Comparison of ENCODE assay signal across 8 cellular contexts in the genomic region with DNA sequence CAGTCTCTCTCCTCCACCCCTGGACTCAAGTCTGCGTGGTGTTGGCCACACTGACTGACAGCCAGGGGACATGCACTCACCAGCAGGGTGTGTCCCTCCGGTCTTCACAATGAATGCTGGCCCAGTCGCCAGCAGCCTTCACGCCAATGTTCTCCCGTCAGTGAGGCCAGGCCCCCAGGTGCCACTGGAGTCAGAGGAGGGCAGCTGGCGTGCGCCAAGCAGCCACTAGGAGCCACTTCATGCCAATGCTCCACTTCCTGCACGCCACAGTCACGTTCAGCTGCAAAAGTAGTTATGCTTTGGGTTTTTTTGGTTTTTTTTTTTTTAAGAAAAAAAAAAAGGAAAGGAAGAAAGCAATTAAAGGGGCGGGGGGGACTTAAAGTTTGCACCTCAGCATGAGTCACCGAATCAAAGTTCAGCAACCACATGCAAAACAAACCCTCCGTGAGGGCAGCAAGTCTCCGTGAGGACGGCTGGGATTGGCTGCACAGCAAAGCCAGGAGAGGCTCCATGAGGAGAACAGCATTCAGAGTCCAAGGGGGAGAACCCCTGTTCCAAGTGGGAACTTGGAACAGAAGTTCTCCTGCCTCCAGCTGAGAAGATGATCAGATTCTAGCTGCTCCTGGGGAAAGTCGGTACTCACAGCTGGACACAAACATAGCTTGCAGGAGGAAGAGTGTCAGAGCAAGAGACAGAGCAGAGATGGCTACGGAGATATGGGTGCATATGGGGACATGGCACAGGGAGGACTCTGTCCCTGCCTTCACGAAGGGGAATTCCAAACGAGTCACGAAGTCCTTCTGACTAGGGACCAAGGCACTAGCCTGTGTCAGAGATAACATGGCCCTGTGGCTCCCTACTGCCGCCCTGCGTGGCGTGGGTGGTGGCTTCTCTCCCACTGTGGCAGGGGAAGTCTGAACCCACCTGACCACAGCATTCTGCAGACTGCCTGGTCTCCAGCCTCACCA. TPM values are rescaled to one million over a fixed set of nuclear protein-coding genes. Genes with fewer than 3 reads are reported as not detected.
DNase-seq lines count a peak whose midpoint lies in the region; ATAC-seq and TF ChIP-seq lines count a peak whose summit lies in the region.

A gene (minus strand): TSS at position 282 of the 968 bp plus-strand sequence. CDS start 10,471 bp downstream, outside the sequence.

- peak; percentile 28 for DNase-seq in GM04504 (ENCODE audit: low read depth)
- DNase-seq in GM23248, result peak; percentile 52
- peak; percentile 78 for DNase-seq in MV-4-11 (lab: John Stamatoyannopoulos, UW)
- peak; percentile 90 for DNase-seq in activated CD8-positive, alpha-beta memory T cell treated with anti-CD3 and anti-CD28 coated beads, Interleukin-2, amount 10 ng/mL, durations not matched to agents 7 days and 5 days
- peak; percentile 49 for DNase-seq in fibroblast of the aortic adventitia (ENCODE audit: low read depth)
- peak; percentile 66 for DNase-seq in stimulated activated CD4-positive, alpha-beta T cell treated with anti-CD3 and anti-CD28 coated beads, Interleukin-12 subunit alpha, Interleukin-12 subunit beta, amount 100 ng/mL, for 4 hours
- DNase-seq in hepatic stellate cell (ENCODE audit: low spot score), result no peak
- no peak for DNase-seq in hippocampal formation (lab: John Stamatoyannopoulos, UW)

- H3K79me2 ChIP-seq in GM23248 (ENCODE audit: insufficient read depth), result no peaks in the 10 kb centered on the region

- H3K4me1 Mint-ChIP-seq in activated CD8-positive, alpha-beta memory T cell treated with anti-CD3 and anti-CD28 coated beads, Interleukin-2, amount 10 ng/mL, durations not matched to agents 7 days and 5 days, result peaks cover 41% of the 10 kb centered on the region

- no peaks in the 10 kb centered on the region for H4K20me1 ChIP-seq in GM23248 (ENCODE audit: insufficient read depth)

- H3K27me3 ChIP-seq in GM23248 (replicated peaks; ENCODE audit: insufficient read depth), result no peaks in the 10 kb centered on the region

- no peak within 1 kb of the TSS for H3K27ac ChIP-seq in GM23248

- peak; percentile 73 for ATAC-seq in activated CD8-positive, alpha-beta memory T cell treated with anti-CD3 and anti-CD28 coated beads, Interleukin-2, amount 10 ng/mL, durations not matched to agents 7 days and 5 days

- no peaks in the 10 kb centered on the region for H3K9me2 ChIP-seq in GM23248 (ENCODE audit: insufficient read depth)

- H3K36me3 Mint-ChIP-seq in activated CD8-positive, alpha-beta memory T cell treated with anti-CD3 and anti-CD28 coated beads, Interleukin-2, amount 10 ng/mL, durations not matched to agents 7 days and 5 days, result peaks cover 23% of the 10 kb centered on the region

- H3K4me3 ChIP-seq in GM23248, result peak within 1 kb of the TSS; percentile 6; the same call in 1 of the 2 replicates
- no peak within 1 kb of the TSS for H3K4me3 ChIP-seq in fibroblast of the aortic adventitia (ENCODE audit: low read depth, low read length)

- peak within 1 kb of the TSS; percentile 90 for H3K4me3 Mint-ChIP-seq in activated CD8-positive, alpha-beta memory T cell treated with anti-CD3 and anti-CD28 coated beads, Interleukin-2, amount 10 ng/mL, durations not matched to agents 7 days and 5 days

- no peaks in the 10 kb centered on the region for H3K9me3 ChIP-seq in GM23248 (ENCODE audit: low read depth)

- in situ Hi-C loops in GM23248 (cut with MboI), result no loop called here

- 38% methylated on average over 22 of the region's 22 CpGs for WGBS in GM23248 (ENCODE audit: low coverage in 1 of 2, low lambda C conversion rate in 2 of 2, missing lambda C conversion rate in 2 of 2), 2 experiments

- peaks cover 13% of the 10 kb centered on the region for H3K4me1 ChIP-seq in GM23248 (ENCODE audit: insufficient read depth)

- no peak within 1 kb of the TSS for H3K4me2 ChIP-seq in GM23248 (ENCODE audit: unreplicated experiment)

- no peak for TF ChIP-seq CTCF in fibroblast of the aortic adventitia (IDR thresholded peaks at IDR 0.05; ENCODE audit: insufficient read depth, low read length)

- no peaks in the 10 kb centered on the region for H3K9me3 Mint-ChIP-seq in activated CD8-positive, alpha-beta memory T cell treated with anti-CD3 and anti-CD28 coated beads, Interleukin-2, amount 10 ng/mL, durations not matched to agents 7 days and 5 days (ENCODE audit: low read depth)

- H3F3A ChIP-seq in GM23248 (ENCODE audit: insufficient read depth), result no peaks in the 10 kb centered on the region

- H3K9ac ChIP-seq in GM23248, result no peak within 1 kb of the TSS

- H2AFZ ChIP-seq in GM23248, result peak within 1 kb of the TSS; percentile 9; the same call in 1 of the 2 replicates

- no peaks in the 10 kb centered on the region for H3K36me3 ChIP-seq in GM23248 (ENCODE audit: low read depth)

- CTCF ChIA-PET in activated CD8-positive, alpha-beta memory T cell treated with anti-CD3 and anti-CD28 coated beads, Interleukin-2, amount 10 ng/mL, durations not matched to agents 7 days and 5 days (lab: Charles Lee), result interaction anchor here (0.6 to 3.6 kb wide), 15 partner anchors 10 to 458 kb away, joined by 3 to 23 read pairs (median 3); no protein-coding TSS in a partner anchor

- no peaks in the 10 kb centered on the region for H3K27me3 Mint-ChIP-seq in activated CD8-positive, alpha-beta memory T cell treated with anti-CD3 and anti-CD28 coated beads, Interleukin-2, amount 10 ng/mL, durations not matched to agents 7 days and 5 days

- H3K27ac Mint-ChIP-seq in activated CD8-positive, alpha-beta memory T cell treated with anti-CD3 and anti-CD28 coated beads, Interleukin-2, amount 10 ng/mL, durations not matched to agents 7 days and 5 days, result peak within 1 kb of the TSS; percentile 97

RNA-seq across cellular contexts. Expression of the gene that starts here (rescaled TPM):
- 0.54 TPM in 1 of 2 replicates, not detected in the other for total RNA-seq in GM23248 (2014; rRNA removed; shearing (Covaris generic))
- not detected in 2 replicates for polyA plus RNA-seq in GM23248 (2016; fragmentation: Nextera tagmentation; extraction: Ambion mirVana)
- 10 to 100 TPM; 25.3 to 37.5 TPM for total RNA-seq in activated CD8-positive, alpha-beta memory T cell treated with anti-CD3 and anti-CD28 coated beads, Interleukin-2, amount 10 ng/mL, durations not matched to agents 7 days and 5 days
- total RNA-seq in fibroblast of the aortic adventitia (ENCODE audit: low replicate concordance), result 0.09 TPM in 1 of 2 replicates, not detected in the other

Comparison
In these comparisons a context has a peak if more than half of its experiments do, and no peak if none do; other contexts are left out.
1. RNA of the gene that starts here (total RNA-seq): 25.3 to 37.5 TPM in activated CD8-positive, alpha-beta memory T cell treated with anti-CD3 and anti-CD28 coated beads, Interleukin-2, amount 10 ng/mL, durations not matched to agents 7 days and 5 days; 0.54 TPM in GM23248 and 0.09 TPM in fibroblast of the aortic adventitia; every median in the first group is over 10 times any median in the second.
2. Peak in DNase-seq and H3K4me3 ChIP-seq in GM23248; RNA of the gene not detected or under 1 TPM.
3. Peak in DNase-seq in fibroblast of the aortic adventitia; RNA of the gene not detected or under 1 TPM.
4. DNase-seq: peak in GM04504 (single experiment), MV-4-11 (single experiment), activated CD8-positive, alpha-beta memory T cell treated with anti-CD3 and anti-CD28 coated beads, Interleukin-2, amount 10 ng/mL, durations not matched to agents 7 days and 5 days (single experiment) and stimulated activated CD4-positive, alpha-beta T cell treated with anti-CD3 and anti-CD28 coated beads, Interleukin-12 subunit alpha, Interleukin-12 subunit beta, amount 100 ng/mL, for 4 hours (single experiment); none in hepatic stellate cell (single experiment) and hippocampal formation (0 of 2).